Comparison of ENCODE assay signal across 18 cellular contexts in the genomic region with DNA sequence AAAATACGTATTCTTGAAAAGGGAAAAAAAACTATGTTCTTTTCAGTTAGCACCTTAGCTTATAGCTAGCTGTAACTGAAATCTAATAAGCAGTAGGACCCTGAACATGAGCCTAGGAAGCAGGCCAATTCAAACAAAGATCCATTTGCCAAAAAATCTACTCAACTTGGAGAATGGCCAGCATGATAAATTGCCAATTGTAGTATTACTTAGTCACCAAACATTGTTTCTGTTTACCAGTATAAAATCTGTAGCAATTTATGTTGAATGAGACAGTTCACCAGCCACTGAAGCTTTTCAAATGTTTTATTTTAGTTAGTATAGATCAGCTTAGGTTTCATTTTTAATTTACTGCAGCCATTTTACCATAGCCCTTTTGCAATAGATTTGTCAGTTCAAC.
DNase-seq lines count a peak whose midpoint lies in the region; ATAC-seq, FAIRE-seq and TF ChIP-seq lines count a peak whose summit lies in the region.
"Had no signal": no experiment of that assay in that cellular context is flagged by ENCODE, and none has a peak within 500 bp of the region (broad histone marks: within the 10 kb centered on the region; RNA-seq: fewer than 3 reads in every experiment).

No MANE protein-coding gene starts in this region.

- FAIRE-seq in HepG2 (lab: Jason Lieb, UNC) (peak; percentile 23), small intestine (lab: Jason Lieb, UNC) (no peak)

- BruUV-seq in HepG2 (replicated peaks; lab: Mats Ljungman, UMichigan) = no TSS peak

- H3K27me3 ChIP-seq in HepG2 (ENCODE audit: control insufficient read depth in 1 of 2, insufficient read depth in 2 of 2, low read length in 2 of 2) (no peaks in the 10 kb centered on the region), small intestine (ENCODE audit: control insufficient read depth in 2 of 2, insufficient read depth in 2 of 2, low read length in 2 of 2) (no peaks in the 10 kb centered on the region)
- H3K27me3 ChIP-seq: ovary, SJCRH30 had no signal

- in situ Hi-C loops in HepG2 (cut with HindIII; ENCODE audit: extremely low pct_ligation_motif_present, low pct_unique_long_range_greater_than_20kb) = loop anchor here (25.0 kb wide), 2 partner anchors 238 to 863 kb away; no protein-coding TSS in a partner anchor

- no peaks in the 10 kb centered on the region for H3K79me2 ChIP-seq in HepG2 (ENCODE audit: insufficient read depth, low read length)

- no peak overlapping the region for H3K27ac ChIP-seq in HepG2 (ENCODE audit: extremely low read length, insufficient read depth, low read length)
- no peak overlapping the region for H3K27ac ChIP-seq in small intestine (ENCODE audit: low read depth in 1 of 2, low read length in 1 of 2)
- H3K27ac ChIP-seq: ovary, SJCRH30, skin epidermis, thoracic aorta had no signal

- H3K4me3 ChIP-seq in cardiac fibroblast (replicated peaks in 1 of 2; ENCODE audit: low read depth in 2 of 2, low read length in 2 of 2) (no peak overlapping the region), HepG2 (replicated peaks in 1 of 3; ENCODE audit: insufficient read depth in 1 of 3, low read depth in 2 of 3, low read length in 3 of 3) (no peak overlapping the region), small intestine (ENCODE audit: low read depth in 1 of 2, low read length in 2 of 2) (no peak overlapping the region)
- H3K4me3 ChIP-seq: ovary, SJCRH30, skin epidermis, thoracic aorta had no signal

- no peak overlapping the region for H3K4me2 ChIP-seq in HepG2 (ENCODE audit: low read depth, low read length)

- TF ChIP-seq CTCF in cardiac fibroblast (IDR thresholded peaks at IDR 0.05; ENCODE audit: low read depth, low read length) (no peak), HepG2 (CRISPR knock-in tag; IDR thresholded peaks at IDR 0.05) (no peak)

- intact Hi-C loops in HepG2 (cut with micrococcal nuclease; ENCODE audit: unreplicated experiment) = no loop called here

- 100% methylated on average over 1 of the region's 1 CpG for WGBS in HepG2 (ENCODE audit: low lambda C conversion rate)
- WGBS in small intestine, 3 donors = 93 to 100% (median 97%) methylated on average over 1 of the region's 1 CpG

- H3K9ac ChIP-seq in HepG2 (ENCODE audit: insufficient read depth, low read depth, low read length) = no peak overlapping the region

- H3K36me3 ChIP-seq in HepG2 (replicated peaks in 1 of 2; ENCODE audit: control insufficient read depth in 1 of 2, insufficient read depth in 2 of 2, low read length in 2 of 2) (no peaks in the 10 kb centered on the region), small intestine (ENCODE audit: control insufficient read depth in 2 of 2, insufficient read depth in 2 of 2, low read length in 2 of 2) (no peaks in the 10 kb centered on the region)
- H3K36me3 ChIP-seq: ovary, SJCRH30, thoracic aorta had no signal

- no peak for TF ChIP-seq POLR2A in HepG2 (IDR thresholded peaks at IDR 0.05; ENCODE audit: insufficient read depth in 1 of 2, low read depth in 2 of 2, low read length in 2 of 2)

- CTCF ChIA-PET in HepG2 (lab: Yijun Ruan, JAX; ENCODE audit: low intra/inter-chr PET ratio, low total read pairs) = no interaction called here

- H3K9me3 ChIP-seq in HepG2 (ENCODE audit: low read length) (no peaks in the 10 kb centered on the region), small intestine (ENCODE audit: control insufficient read depth, low read depth) (no peaks in the 10 kb centered on the region)
- H3K9me3 ChIP-seq: ovary, SJCRH30, thoracic aorta had no signal

- no peaks in the 10 kb centered on the region for H4K20me1 ChIP-seq in HepG2 (ENCODE audit: insufficient read depth, low read length)

- TF ChIP-seq EP300 in HepG2 (IDR thresholded peaks at IDR 0.05; ENCODE audit: low read depth in 2 of 2, low read length in 2 of 2) (no peak), HepG2 (CRISPR knock-in tag; IDR thresholded peaks at IDR 0.05; ENCODE audit: borderline replicate concordance) (no peak)

- H3K4me1 ChIP-seq in HepG2 (ENCODE audit: insufficient read depth, low read length) (no peaks in the 10 kb centered on the region), small intestine (ENCODE audit: control insufficient read depth in 2 of 2, insufficient read depth in 1 of 2, low read depth in 1 of 2, low read length in 1 of 2) (no peaks in the 10 kb centered on the region)
- H3K4me1 ChIP-seq: SJCRH30 had no signal

- TF ChIP-seq RAD21 in HepG2 (CRISPR knock-in tag; IDR thresholded peaks at IDR 0.05) = no peak

- ATAC-seq in HepG2 = no peak
- ATAC-seq in GM21737 (IDR thresholded peaks at IDR 0.05; ENCODE audit: unreplicated experiment) = no peak
- no peak for ATAC-seq in GM19328 (IDR thresholded peaks at IDR 0.05; ENCODE audit: unreplicated experiment)

- DNase-seq in HCEC 1CT = peak; percentile 50
- peak; percentile 1 for DNase-seq in NCI-H226
- peak; percentile 79 to 84 for DNase-seq in cardiac fibroblast (ENCODE audit: low read depth in 2 of 2)
- no peak for DNase-seq in HepG2 (ENCODE audit: low spot score)
- DNase-seq in activated CD8-positive, alpha-beta memory T cell treated with anti-CD3 and anti-CD28 coated beads, Interleukin-2, amount 50 U/mL, for 4 hours = no peak
- no peak for DNase-seq in small intestine
- DNase-seq: activated naive CD4-positive, alpha-beta T cell treated with Interleukin-2 at 50 U/mL for 16 hours; Calu3; effector CD4-positive, alpha-beta T cell; foreskin melanocyte; H9; NCI-H2227 treated with DMSO at 0.1 percent for 48 hours; ovary; SJCRH30 had no signal

- POLR2A ChIA-PET in HepG2 (lab: Yijun Ruan, JAX) = no interaction called here

- H2AFZ ChIP-seq in HepG2 (ENCODE audit: low read length) = no peak overlapping the region

TF ChIP-seq in HepG2, 621 proteins besides CTCF, POLR2A, EP300 and RAD21 (continues in another document):
- TF ChIP-seq MBNL3 (CRISPR knock-in tag; conservative IDR thresholded peaks at IDR 0.05) = no peak
- TF ChIP-seq, protein P1, sequence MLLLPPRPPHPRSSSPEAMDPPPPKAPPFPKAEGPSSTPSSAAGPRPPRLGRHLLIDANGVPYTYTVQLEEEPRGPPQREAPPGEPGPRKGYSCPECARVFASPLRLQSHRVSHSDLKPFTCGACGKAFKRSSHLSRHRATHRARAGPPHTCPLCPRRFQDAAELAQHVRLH (CRISPR knock-in tag; IDR thresholded peaks at IDR 0.05; ENCODE audit: borderline replicate concordance, low read depth) = no peak
- TF ChIP-seq, protein P2, sequence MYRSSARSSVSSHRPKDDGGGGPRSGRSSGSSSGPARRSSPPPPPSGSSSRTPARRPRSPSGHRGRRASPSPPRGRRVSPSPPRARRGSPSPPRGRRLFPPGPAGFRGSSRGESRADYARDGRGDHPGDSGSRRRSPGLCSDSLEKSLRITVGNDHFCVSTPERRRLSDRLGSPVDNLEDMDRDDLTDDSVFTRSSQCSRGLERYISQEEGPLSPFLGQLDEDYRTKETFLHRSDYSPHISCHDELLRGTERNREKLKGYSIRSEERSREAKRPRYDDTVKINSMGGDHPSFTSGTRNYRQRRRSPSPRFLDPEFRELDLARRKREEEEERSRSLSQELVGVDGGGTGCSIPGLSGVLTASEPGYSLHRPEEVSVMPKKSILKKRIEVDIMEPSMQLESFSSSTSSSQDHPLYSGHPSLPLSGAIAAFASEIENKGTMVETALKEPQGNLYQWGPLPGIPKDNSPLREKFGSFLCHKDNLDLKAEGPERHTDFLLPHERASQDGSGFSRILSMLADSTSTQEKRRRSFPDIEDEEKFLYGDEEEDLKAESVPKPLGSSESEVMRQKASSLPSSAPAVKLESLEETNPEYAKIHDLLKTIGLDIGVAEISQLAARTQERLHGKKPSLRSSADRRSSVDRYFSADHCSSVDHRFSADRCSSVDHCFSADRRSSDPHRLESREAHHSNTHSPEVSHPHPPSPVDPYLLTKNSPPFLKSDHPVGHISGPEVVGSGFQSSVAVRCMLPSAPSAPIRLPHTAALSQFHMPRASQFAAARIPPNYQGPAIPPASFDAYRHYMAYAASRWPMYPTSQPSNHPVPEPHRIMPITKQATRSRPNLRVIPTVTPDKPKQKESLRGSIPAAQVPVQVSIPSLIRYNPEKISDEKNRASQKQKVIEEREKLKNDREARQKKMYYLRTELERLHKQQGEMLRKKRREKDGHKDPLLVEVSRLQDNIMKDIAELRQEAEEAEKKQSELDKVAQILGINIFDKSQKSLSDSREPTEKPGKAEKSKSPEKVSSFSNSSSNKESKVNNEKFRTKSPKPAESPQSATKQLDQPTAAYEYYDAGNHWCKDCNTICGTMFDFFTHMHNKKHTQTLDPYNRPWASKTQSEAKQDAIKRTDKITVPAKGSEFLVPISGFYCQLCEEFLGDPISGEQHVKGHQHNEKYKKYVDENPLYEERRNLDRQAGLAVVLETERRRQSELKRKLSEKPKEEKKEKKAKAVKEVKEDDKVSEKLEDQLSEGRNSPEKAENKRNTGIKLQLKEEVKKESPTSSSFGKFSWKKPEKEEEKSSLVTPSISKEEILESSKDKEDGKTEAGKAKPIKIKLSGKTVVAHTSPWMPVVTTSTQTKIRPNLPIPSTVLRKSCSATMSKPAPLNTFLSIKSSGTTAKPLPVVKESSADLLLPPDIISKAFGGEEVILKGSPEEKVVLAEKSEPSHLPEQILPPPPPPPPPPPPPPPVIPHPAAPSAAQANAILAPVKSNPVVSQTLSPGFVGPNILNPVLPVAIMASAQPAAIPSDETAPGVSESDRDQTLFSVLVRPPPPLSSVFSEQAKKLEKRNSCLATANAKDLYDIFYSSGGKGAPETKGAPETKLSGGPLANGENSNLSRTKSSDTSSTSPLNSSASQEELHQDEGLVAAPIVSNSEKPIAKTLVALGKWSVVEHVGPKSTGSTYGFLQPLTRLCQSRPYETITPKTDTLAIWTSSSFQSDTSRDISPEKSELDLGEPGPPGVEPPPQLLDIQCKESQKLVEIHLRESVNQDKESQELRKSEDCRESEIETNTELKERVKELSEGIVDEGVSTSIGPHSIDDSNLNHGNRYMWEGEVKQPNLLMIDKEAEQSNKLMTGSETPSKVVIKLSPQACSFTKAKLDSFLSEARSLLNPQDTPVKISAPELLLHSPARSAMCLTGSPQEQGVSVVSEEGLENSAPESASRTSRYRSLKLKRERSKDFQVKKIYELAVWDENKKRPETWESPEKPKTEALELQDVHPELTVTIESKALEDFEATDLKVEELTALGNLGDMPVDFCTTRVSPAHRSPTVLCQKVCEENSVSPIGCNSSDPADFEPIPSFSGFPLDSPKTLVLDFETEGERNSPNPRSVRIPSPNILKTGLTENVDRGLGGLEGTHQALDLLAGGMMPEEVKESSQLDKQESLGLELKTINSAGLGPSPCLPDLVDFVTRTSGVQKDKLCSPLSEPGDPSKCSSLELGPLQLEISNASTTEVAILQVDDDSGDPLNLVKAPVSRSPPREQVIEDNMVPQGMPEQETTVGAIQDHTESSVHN (CRISPR knock-in tag; IDR thresholded peaks at IDR 0.05) = no peak
- no peak for TF ChIP-seq ZNF205 (CRISPR knock-in tag; IDR thresholded peaks at IDR 0.05)
- TF ChIP-seq NFE2 (CRISPR knock-in tag; IDR thresholded peaks at IDR 0.05) = no peak
- no peak for TF ChIP-seq ZMYM4 (CRISPR knock-in tag; IDR thresholded peaks at IDR 0.05)
- no peak for TF ChIP-seq HOXA5 (CRISPR knock-in tag; IDR thresholded peaks at IDR 0.05)
- TF ChIP-seq U2AF1 (optimal IDR thresholded peaks at IDR 0.05; ENCODE audit: low read depth, low read length) = no peak
- TF ChIP-seq SALL1 (CRISPR knock-in tag; IDR thresholded peaks at IDR 0.05) = no peak

Comparison
In these comparisons a context has a peak if more than half of its experiments do, and no peak if none do; other contexts are left out.
1. DNase-seq: peak in HCEC 1CT (single experiment), NCI-H226 (single experiment) and cardiac fibroblast (2 of 2); none in HepG2 (single experiment), activated CD8-positive, alpha-beta memory T cell treated with anti-CD3 and anti-CD28 coated beads, Interleukin-2, amount 50 U/mL, for 4 hours (single experiment) and small intestine (single experiment).